12 cellular contexts compared by ENCODE assay signal in the genomic region with DNA sequence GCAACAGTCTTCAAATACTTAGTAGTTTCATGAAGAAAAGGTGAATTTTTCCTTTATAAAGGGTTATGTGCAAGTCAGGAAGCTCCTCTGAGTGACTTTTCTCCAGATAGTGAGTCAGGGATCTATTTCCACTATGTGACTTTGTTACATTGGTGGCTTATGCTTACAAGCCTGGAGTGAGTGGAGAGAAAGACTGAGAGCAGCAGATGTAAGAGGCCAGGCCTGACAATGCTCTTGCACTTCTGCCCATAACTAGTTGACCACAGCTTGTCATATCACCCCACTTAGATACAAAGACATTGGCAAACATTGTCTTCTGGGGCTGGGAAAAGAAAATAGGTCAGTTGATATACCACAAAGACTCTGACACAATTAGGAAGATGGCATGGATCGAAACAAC.
"Had no signal": no experiment of that assay in that cellular context is flagged by ENCODE, and none has a peak within 500 bp of the region (broad histone marks: within the 10 kb centered on the region; RNA-seq: fewer than 3 reads in every experiment).

No MANE protein-coding gene starts in this region.

- DNase-seq: KBM-7, NCI-H1092, NCI-H1105 treated with DMSO at 0.1 percent for 48 hours, NCI-H1417 treated with DMSO at 0.1 percent for 48 hours, NCI-H187 treated with DMSO at 0.1 percent for 48 hours, NCI-H2029 treated with DMSO at 0.1 percent for 48 hours, NCI-H345, NCI-H524 treated with DMSO at 0.1 percent for 48 hours, NCI-H774, SHP77, T-helper 1 cell had no signal

- H3K27ac ChIP-seq: RWPE1 had no signal
